Comparison of ENCODE assay signal across 10 cellular contexts in genomic region chr14:100899841-100900771, GRCh38. TPM values are rescaled to one million over a fixed set of nuclear protein-coding genes. Genes with fewer than 3 reads are reported as not detected.
DNase-seq lines count a peak whose midpoint lies in the region; ATAC-seq lines count a peak whose summit lies in the region.
"Had no signal": no experiment of that assay in that cellular context is flagged by ENCODE, and none has a peak within 500 bp of the region (broad histone marks: within the 10 kb centered on the region; RNA-seq: fewer than 3 reads in every experiment).

No MANE protein-coding gene starts in this region.

- ATAC-seq in activated CD8-positive, alpha-beta memory T cell treated with anti-CD3 and anti-CD28 coated beads, Interleukin-2, amount 10 ng/mL, durations not matched to agents 7 days and 5 days: no peak
- no peak for ATAC-seq in HG02870 (IDR thresholded peaks at IDR 0.05; ENCODE audit: unreplicated experiment)

- no peak overlapping the region for H3K27ac Mint-ChIP-seq in activated CD8-positive, alpha-beta memory T cell treated with anti-CD3 and anti-CD28 coated beads, Interleukin-2, amount 10 ng/mL, durations not matched to agents 7 days and 5 days
- no peak overlapping the region for H3K27ac Mint-ChIP-seq in activated T-helper 2 cell treated with anti-CD3 and anti-CD28 coated beads, Interferon-gamma antibody, Interleukin-2, Interleukin-4, amounts not matched to agents 10 μg/mL and 5 μg/mL and 100 μg/mL, durations not matched to agents 14 hours and 24 hours and 36 hours
- H3K27ac Mint-ChIP-seq: IgD-negative memory B cell had no signal

- CTCF ChIA-PET in activated CD8-positive, alpha-beta memory T cell treated with anti-CD3 and anti-CD28 coated beads, Interleukin-2, amount 10 ng/mL, durations not matched to agents 7 days and 5 days (lab: Charles Lee): interaction anchor here (2.3 kb wide), 1 partner anchor 48 kb away, joined by 7 read pairs; no protein-coding TSS in a partner anchor

- DNase-seq in SIG-M5 treated with dmso at 0.1 percent for 504 hours (lab: John Stamatoyannopoulos, UW; ENCODE audit: unreplicated experiment) (peak; percentile 2), SIG-M5 (lab: John Stamatoyannopoulos, UW) (no peak), CD1c-positive myeloid dendritic cell (ENCODE audit: extremely low spot score) (no peak)
- peak; percentile 37 for DNase-seq in activated CD8-positive, alpha-beta memory T cell treated with anti-CD3 and anti-CD28 coated beads, Interleukin-2, amount 10 ng/mL, durations not matched to agents 7 days and 5 days
- DNase-seq in stimulated activated CD8-positive, alpha-beta memory T cell treated with anti-CD3 and anti-CD28 coated beads, Interleukin-4, amount 100 ng/mL, for 48 hours: peak; percentile 17
- no peak for DNase-seq in activated T-helper 2 cell treated with anti-CD3 and anti-CD28 coated beads, Interferon-gamma antibody, Interleukin-2, Interleukin-4, amounts not matched to agents 10 μg/mL and 5 μg/mL and 100 μg/mL, durations not matched to agents 14 hours and 24 hours and 36 hours (ENCODE audit: low spot score)

- no peaks in the 10 kb centered on the region for H3K4me1 Mint-ChIP-seq in activated CD8-positive, alpha-beta memory T cell treated with anti-CD3 and anti-CD28 coated beads, Interleukin-2, amount 10 ng/mL, durations not matched to agents 7 days and 5 days
- H3K4me1 Mint-ChIP-seq in activated T-helper 2 cell treated with anti-CD3 and anti-CD28 coated beads, Interferon-gamma antibody, Interleukin-2, Interleukin-4, amounts not matched to agents 10 μg/mL and 5 μg/mL and 100 μg/mL, durations not matched to agents 14 hours and 24 hours and 36 hours (ENCODE audit: low read depth): no peaks in the 10 kb centered on the region
- H3K4me1 Mint-ChIP-seq: IgD-negative memory B cell had no signal

- H3K36me3 Mint-ChIP-seq in activated CD8-positive, alpha-beta memory T cell treated with anti-CD3 and anti-CD28 coated beads, Interleukin-2, amount 10 ng/mL, durations not matched to agents 7 days and 5 days: no peaks in the 10 kb centered on the region
- no peaks in the 10 kb centered on the region for H3K36me3 Mint-ChIP-seq in activated T-helper 2 cell treated with anti-CD3 and anti-CD28 coated beads, Interferon-gamma antibody, Interleukin-2, Interleukin-4, amounts not matched to agents 10 μg/mL and 5 μg/mL and 100 μg/mL, durations not matched to agents 14 hours and 24 hours and 36 hours (ENCODE audit: low read depth)
- H3K36me3 Mint-ChIP-seq: IgD-negative memory B cell had no signal

- no peaks in the 10 kb centered on the region for H3K9me3 ChIP-seq in iPS-18c (ENCODE audit: control insufficient read depth, insufficient read depth, low read length)
- H3K9me3 ChIP-seq: suprapubic skin had no signal

- intact Hi-C loops in activated T-helper 2 cell treated with anti-CD3 and anti-CD28 coated beads, Interferon-gamma antibody, Interleukin-2, Interleukin-4, amounts not matched to agents 10 μg/mL and 5 μg/mL and 100 μg/mL, durations not matched to agents 14 hours and 24 hours and 36 hours (cut with micrococcal nuclease): no loop called here

- no peaks in the 10 kb centered on the region for H3K9me3 Mint-ChIP-seq in activated CD8-positive, alpha-beta memory T cell treated with anti-CD3 and anti-CD28 coated beads, Interleukin-2, amount 10 ng/mL, durations not matched to agents 7 days and 5 days (ENCODE audit: low read depth)
- no peaks in the 10 kb centered on the region for H3K9me3 Mint-ChIP-seq in activated T-helper 2 cell treated with anti-CD3 and anti-CD28 coated beads, Interferon-gamma antibody, Interleukin-2, Interleukin-4, amounts not matched to agents 10 μg/mL and 5 μg/mL and 100 μg/mL, durations not matched to agents 14 hours and 24 hours and 36 hours

- 0 out of 2 replicates have a peak overlapping the region, but pooled peaks have one; percentile 5 for H3K4me3 ChIP-seq in iPS-18c (ENCODE audit: insufficient read depth, low read depth, low read length)
- H3K4me3 ChIP-seq: suprapubic skin had no signal

- H3K27me3 Mint-ChIP-seq in activated CD8-positive, alpha-beta memory T cell treated with anti-CD3 and anti-CD28 coated beads, Interleukin-2, amount 10 ng/mL, durations not matched to agents 7 days and 5 days: peaks cover 46% of the 10 kb centered on the region
- H3K27me3 Mint-ChIP-seq in activated T-helper 2 cell treated with anti-CD3 and anti-CD28 coated beads, Interferon-gamma antibody, Interleukin-2, Interleukin-4, amounts not matched to agents 10 μg/mL and 5 μg/mL and 100 μg/mL, durations not matched to agents 14 hours and 24 hours and 36 hours (ENCODE audit: low read depth): peaks cover 36% of the 10 kb centered on the region

- no peak overlapping the region for H3K4me3 Mint-ChIP-seq in activated CD8-positive, alpha-beta memory T cell treated with anti-CD3 and anti-CD28 coated beads, Interleukin-2, amount 10 ng/mL, durations not matched to agents 7 days and 5 days
- H3K4me3 Mint-ChIP-seq in activated T-helper 2 cell treated with anti-CD3 and anti-CD28 coated beads, Interferon-gamma antibody, Interleukin-2, Interleukin-4, amounts not matched to agents 10 μg/mL and 5 μg/mL and 100 μg/mL, durations not matched to agents 14 hours and 24 hours and 36 hours (ENCODE audit: low read depth): no peak overlapping the region
- H3K4me3 Mint-ChIP-seq: IgD-negative memory B cell had no signal

RNA-seq across cellular contexts. Expression of gene RTL1, which starts 3.4 kb away (rescaled TPM):
- total RNA-seq in activated CD8-positive, alpha-beta memory T cell treated with anti-CD3 and anti-CD28 coated beads, Interleukin-2, amount 10 ng/mL, durations not matched to agents 7 days and 5 days: not detected
- total RNA-seq in activated T-helper 2 cell treated with anti-CD3 and anti-CD28 coated beads, Interferon-gamma antibody, Interleukin-2, Interleukin-4, amounts not matched to agents 10 μg/mL and 5 μg/mL and 100 μg/mL, durations not matched to agents 14 hours and 24 hours and 36 hours: not detected in 2 replicates
- total RNA-seq: suprapubic skin had no signal

Comparison
In these comparisons a context has a peak if more than half of its experiments do, and no peak if none do; other contexts are left out.
1. DNase-seq: peak in SIG-M5 treated with dmso at 0.1 percent for 504 hours (single experiment), activated CD8-positive, alpha-beta memory T cell treated with anti-CD3 and anti-CD28 coated beads, Interleukin-2, amount 10 ng/mL, durations not matched to agents 7 days and 5 days (single experiment) and stimulated activated CD8-positive, alpha-beta memory T cell treated with anti-CD3 and anti-CD28 coated beads, Interleukin-4, amount 100 ng/mL, for 48 hours (single experiment); none in SIG-M5 (single experiment), activated T-helper 2 cell treated with anti-CD3 and anti-CD28 coated beads, Interferon-gamma antibody, Interleukin-2, Interleukin-4, amounts not matched to agents 10 μg/mL and 5 μg/mL and 100 μg/mL, durations not matched to agents 14 hours and 24 hours and 36 hours (single experiment) and CD1c-positive myeloid dendritic cell (single experiment).